8 cellular contexts compared by ENCODE assay signal in genomic region chr14:73295198-73295796, GRCh38. TPM values are rescaled to one million over a fixed set of nuclear protein-coding genes. Genes with fewer than 3 reads are reported as not detected.
DNase-seq lines count a peak whose midpoint lies in the region; ATAC-seq, FAIRE-seq and TF ChIP-seq lines count a peak whose summit lies in the region.

No MANE protein-coding gene starts in this region.

- H3K27me3 ChIP-seq in AG04450 (ENCODE audit: control insufficient read depth, insufficient read depth, low read length) (no peaks in the 10 kb centered on the region), K562 (ENCODE audit: control insufficient read depth in 2 of 2, insufficient read depth in 2 of 2, low read length in 2 of 2) (no peaks in the 10 kb centered on the region)

- no peak overlapping the region for H3K9ac ChIP-seq in K562 (ENCODE audit: insufficient read depth in 1 of 2, low read depth in 2 of 2, low read length in 2 of 2)

- ATAC-seq in K562 (peak; percentile 67; the same call in 2 of the 3 replicates), GM18909 (IDR thresholded peaks at IDR 0.05; ENCODE audit: poor library complexity, unreplicated experiment) (no peak), GM21447 (IDR thresholded peaks at IDR 0.05; ENCODE audit: unreplicated experiment) (no peak)

- no peaks in the 10 kb centered on the region for H3K9me1 ChIP-seq in K562 (ENCODE audit: control insufficient read depth, insufficient read depth, low read length)

- CTCF ChIA-PET in AG04450 (lab: Charles Lee) = interaction anchor here (0.6 to 2.6 kb wide), 59 partner anchors 9 to 741 kb away, joined by 3 to 173 read pairs (median 4); partner anchors contain the start of gene NUMB
- CTCF ChIA-PET in K562 (lab: Yijun Ruan, JAX; ENCODE audit: low intra/inter-chr PET ratio) = interaction anchor here (1.4 to 2.4 kb wide), 2 partner anchors 174 to 177 kb away, joined by 4 to 23 read pairs; no protein-coding TSS in a partner anchor

- H3K4me3 ChIP-seq in AG04450 (ENCODE audit: low read depth, low read length) = no peak overlapping the region
- H3K4me3 ChIP-seq in K562 = no peak overlapping the region

- no peak for DNase-seq in AG04450 (ENCODE audit: low read depth, low spot score)
- DNase-seq in GM12891 (ENCODE audit: insufficient read length, low spot score) = no peak
- peak; percentile 35 for DNase-seq in NCI-H345 treated with DMSO at 0.1 percent for 48 hours (lab: John Stamatoyannopoulos, UW; ENCODE audit: unreplicated experiment)
- DNase-seq in K562 (ENCODE audit: extremely low read depth in 1 of 4, low spot score in 3 of 4) = peak; percentile 10 to 32 (median 14)
- DNase-seq in kidney tubule cell (ENCODE audit: low spot score) = peak; percentile 43
- DNase-seq in NK-92 treated with Interleukin-12 subunit alpha and Interleukin-12 subunit beta, amount 100 ng/mL, for 24 hours (lab: John Stamatoyannopoulos, UW) = no peak

- TF ChIP-seq POLR2A in GM12891 (IDR thresholded peaks at IDR 0.05; ENCODE audit: low read depth, low read length) = no peak
- TF ChIP-seq POLR2A in K562 (conservative IDR thresholded peaks at IDR 0.05) = no peak

- FAIRE-seq in GM12891 (lab: Jason Lieb, UNC) (peak; percentile 47), K562 (lab: Jason Lieb, UNC) (peak; percentile 6)

- H3K4me2 ChIP-seq in K562 (ENCODE audit: insufficient read depth, low read length) = no peak overlapping the region

- no peak overlapping the region for H2AFZ ChIP-seq in K562 (ENCODE audit: low read depth, low read length)

- peaks cover 12% of the 10 kb centered on the region; the same call in 1 of the 3 replicates for H3K36me3 ChIP-seq in K562 (ENCODE audit: control insufficient read depth, insufficient read depth, low read length)

- TF ChIP-seq RAD21 in K562 (CRISPR knock-in tag; conservative IDR thresholded peaks at IDR 0.05 in 1 of 2, IDR thresholded peaks at IDR 0.05 in 1 of 2) = peak; percentile 36 to 72

- BruUV-seq in K562 (replicated peaks; lab: Mats Ljungman, UMichigan) = no TSS peak

- peak; percentile 70 for TF ChIP-seq CTCF in AG04450 (IDR thresholded peaks at IDR 0.05; ENCODE audit: low read depth, low read length)
- peak; percentile 37 to 65 (median 46); a peak in 4 of 6 replicates for TF ChIP-seq CTCF in K562 (IDR thresholded peaks at IDR 0.05 in 2 of 3, conservative IDR thresholded peaks at IDR 0.05 in 1 of 3; ENCODE audit: insufficient read depth in 2 of 3, low read depth in 1 of 3, low read length in 3 of 3)

- in situ Hi-C loops in K562 (cut with MboI) = loop anchor here (5.0 kb wide), 1 partner anchor 172 kb away; no protein-coding TSS in a partner anchor

- no peak for TF ChIP-seq EP300 in K562 (IDR thresholded peaks at IDR 0.05; ENCODE audit: low read length)

- H3K9me3 ChIP-seq in AG04450 (ENCODE audit: control insufficient read depth, insufficient read depth, low read length) = no peaks in the 10 kb centered on the region
- no peaks in the 10 kb centered on the region for H3K9me3 ChIP-seq in K562 (replicated peaks; ENCODE audit: control insufficient read depth, insufficient read depth, low read depth, low read length)

- no peaks in the 10 kb centered on the region for H3K79me2 ChIP-seq in K562 (ENCODE audit: control insufficient read depth, insufficient read depth, low read length)

- POLR2A ChIA-PET in AG04450 (lab: Yijun Ruan, JAX) = interaction anchor here (0.5 to 0.7 kb wide), 3 partner anchors 8 to 1718 kb away, joined by 3 read pairs; no protein-coding TSS in a partner anchor
- POLR2A ChIA-PET in K562 (lab: Yijun Ruan, JAX) = interaction anchor here (0.5 to 1.5 kb wide), 4 partner anchors 9 to 335 kb away, joined by 3 to 7 read pairs (median 4); no protein-coding TSS in a partner anchor

- intact Hi-C loops in K562 (cut with micrococcal nuclease) = loop anchor here (5.0 kb wide), 1 partner anchor 177 kb away; no protein-coding TSS in a partner anchor

- no peaks in the 10 kb centered on the region for H4K20me1 ChIP-seq in K562 (replicated peaks; ENCODE audit: control insufficient read depth, insufficient read depth, low read length)

- WGBS in K562 (ENCODE audit: insufficient coverage, low coverage, missing lambda C conversion rate) = 54% methylated on average over 1 of the region's 1 CpG

- H3K27ac ChIP-seq in AG04450 (ENCODE audit: low read depth, low read length) = no peak overlapping the region
- no peak overlapping the region for H3K27ac ChIP-seq in K562 (ENCODE audit: extremely low read depth, low read depth, low read length)

- no peaks in the 10 kb centered on the region for H3K4me1 ChIP-seq in K562 (replicated peaks in 1 of 2; ENCODE audit: control insufficient read depth in 2 of 2, insufficient read depth in 2 of 2, low read length in 2 of 2)

TF ChIP-seq in GM12891, 5 proteins besides CTCF, POLR2A, EP300 and RAD21:
- TF ChIP-seq TAF1 (IDR thresholded peaks at IDR 0.05; ENCODE audit: low read depth, low read length) = no peak
- no peak for TF ChIP-seq SPI1 (IDR thresholded peaks at IDR 0.05; ENCODE audit: low read depth, low read length)
- no peak for TF ChIP-seq PAX5 (IDR thresholded peaks at IDR 0.05; ENCODE audit: insufficient read depth, low read length, severe bottlenecking)
- TF ChIP-seq POLR2AphosphoS5 (IDR thresholded peaks at IDR 0.05; ENCODE audit: low read depth, low read length) = no peak
- TF ChIP-seq POU2F2 (IDR thresholded peaks at IDR 0.05; ENCODE audit: low read depth, low read length) = no peak
TF ChIP-seq in GM12891: peak in this region for 0.

TF ChIP-seq in K562, 482 proteins besides CTCF, POLR2A, EP300 and RAD21:
- TF ChIP-seq HDGF (IDR thresholded peaks at IDR 0.05) (no peak), SMC3 (conservative IDR thresholded peaks at IDR 0.05; ENCODE audit: insufficient read depth, low read depth, low read length) (peak; percentile 37), ZBTB33 (CRISPR knock-in tag; IDR thresholded peaks at IDR 0.05) (no peak), SMAD4 (CRISPR knock-in tag; conservative IDR thresholded peaks at IDR 0.05) (no peak), TEAD1 (CRISPR knock-in tag; IDR thresholded peaks at IDR 0.05) (no peak), PRMT5 (CRISPR knock-in tag; IDR thresholded peaks at IDR 0.05) (no peak), TFAM (CRISPR knock-in tag; conservative IDR thresholded peaks at IDR 0.05) (no peak)

RNA-seq across cellular contexts. Expression of gene PAPLN, which starts 58.0 kb away (rescaled TPM):
- 3.1 and 3.4 TPM in 2 replicates for polyA plus RNA-seq in AG04450 (2011; rRNA removed)
- 2.7 and 3.0 TPM in 2 replicates for polyA minus RNA-seq in AG04450 (2011; rRNA and poly(A)+ RNA removed)
- polyA plus RNA-seq in GM12891 (2012; ENCODE audit: low read depth, missing spikeins) = 10.5 TPM
- total RNA-seq in K562 (2011; cell fraction: chromatin; rRNA removed; ENCODE audit: low replicate concordance) = 34.7 and 36.1 TPM in 2 replicates
- total RNA-seq in K562 (2011; cell fraction: nucleolus; rRNA removed) = 21.0 and 22.8 TPM in 2 replicates
- total RNA-seq in K562 (2011; cell fraction: nucleoplasm; rRNA removed) = 23.0 and 23.8 TPM in 2 replicates
- 1.3 and 1.7 TPM in 2 replicates for total RNA-seq in K562 (2014; rRNA removed)
- total RNA-seq in K562 (2014; rRNA removed; fragmentation: Illumina TruSeq; extraction: Trizol) = 1.2 and 1.4 TPM in 2 replicates
- 1.2 TPM in 2 replicates for total RNA-seq in K562 (2015; rRNA removed; fragmentation: Illumina TruSeq; extraction: Trizol)
- total RNA-seq in K562 (2021) = 2.2 and 2.9 TPM in 2 replicates
- polyA plus RNA-seq in K562 (2011; rRNA removed) = 2.9 and 4.2 TPM in 2 replicates
- 1.4 and 2.2 TPM in 2 replicates for polyA plus RNA-seq in K562 (2011; cell fraction: cytosol; rRNA removed)
- polyA plus RNA-seq in K562 (2011; cell fraction: nucleus; rRNA removed) = 20.9 and 24.5 TPM in 2 replicates
- polyA plus RNA-seq in K562 (2012) = 2.8 and 5.5 TPM in 2 replicates
- 1.7 and 2.2 TPM in 2 replicates for polyA plus RNA-seq in K562 (2014; fragmentation: Illumina TruSeq; extraction: Trizol)
- under 1 TPM; 0.43 to 0.56 TPM for polyA plus RNA-seq in K562 (2014; fragmentation: Nextera tagmentation; extraction: Ambion mirVana)
- polyA plus RNA-seq in K562 (2014; rRNA removed) = 3.5 and 5.5 TPM in 2 replicates
- 0.95 and 1.7 TPM in 2 replicates for polyA minus RNA-seq in K562 (2011; rRNA and poly(A)+ RNA removed)
- polyA minus RNA-seq in K562 (2011; cell fraction: cytosol; rRNA and poly(A)+ RNA removed) = 0.55 and 1.8 TPM in 2 replicates
- polyA minus RNA-seq in K562 (2011; cell fraction: nucleus; rRNA and poly(A)+ RNA removed) = 6.7 and 8.3 TPM in 2 replicates

Comparison
In these comparisons a context has a peak if more than half of its experiments do, and no peak if none do; other contexts are left out.
1. DNase-seq: peak in NCI-H345 treated with DMSO at 0.1 percent for 48 hours (single experiment), K562 (4 of 4) and kidney tubule cell (single experiment); none in AG04450 (single experiment), GM12891 (single experiment) and NK-92 treated with Interleukin-12 subunit alpha and Interleukin-12 subunit beta, amount 100 ng/mL, for 24 hours (single experiment).